ENCODE assay signal across 27 cellular contexts in genomic region chr14:35429951-35430350, GRCh38. TPM values are rescaled to one million over a fixed set of nuclear protein-coding genes. Genes with fewer than 3 reads are reported as not detected.
A peak's percentile ranks its signal among the peaks of the same experiment; 100 is the strongest.
DNase-seq lines count a peak whose midpoint lies in the region; ATAC-seq, FAIRE-seq and TF ChIP-seq lines count a peak whose summit lies in the region.
"Had no signal": no experiment of that assay in that cellular context is flagged by ENCODE, and none has a peak within 500 bp of the region (broad histone marks: within the 10 kb centered on the region; RNA-seq: fewer than 3 reads in every experiment).

No MANE protein-coding gene starts in this region.

- H2AFZ ChIP-seq in IMR-90 (replicated peaks; ENCODE audit: low read length, poor library complexity) (no peak overlapping the region), K562 (ENCODE audit: low read depth, low read length) (peak overlapping the region; percentile 89)

- H2BK15ac ChIP-seq in IMR-90 (ENCODE audit: low read depth, low read length): no peak overlapping the region

- H3K36me3 ChIP-seq in IMR-90 (ENCODE audit: control insufficient read depth, insufficient read depth, low read length) (no peaks in the 10 kb centered on the region), K562 (ENCODE audit: control insufficient read depth, insufficient read depth, low read length) (no peaks in the 10 kb centered on the region)
- H3K36me3 ChIP-seq: brain microvascular endothelial cell, esophagus muscularis mucosa, gastrocnemius medialis, lower lobe of right lung, ovary, transverse colon had no signal

- H3K18ac ChIP-seq in IMR-90 (ENCODE audit: low read depth, low read length): no peak overlapping the region

- in situ Hi-C loops in IMR-90 (cut with MboI; ENCODE audit: low sequenced_read_pairs): loop anchor here (10.0 kb wide), 1 partner anchor 255 kb away; no protein-coding TSS in a partner anchor
- in situ Hi-C loops in K562 (cut with MboI): loop anchor here (10.0 kb wide), 1 partner anchor 385 kb away; no protein-coding TSS in a partner anchor

- H4K91ac ChIP-seq in IMR-90 (ENCODE audit: insufficient read depth, low read depth, low read length): no peak overlapping the region

- no peak overlapping the region for H3K27ac ChIP-seq in IMR-90 (ENCODE audit: insufficient read depth, low read length)
- H3K27ac ChIP-seq in K562 (ENCODE audit: extremely low read depth, low read depth, low read length): no peak overlapping the region
- H3K27ac ChIP-seq: brain microvascular endothelial cell, esophagus muscularis mucosa, gastrocnemius medialis, HL-60, lower lobe of right lung, ovary, transverse colon had no signal

- H3K27me3 Mint-ChIP-seq in natural killer cell treated with Interleukin-12 subunit alpha and Interleukin-12 subunit beta and Interleukin-15 and Interleukin-18, amount 100 ng/mL, for 72 hours: no peaks in the 10 kb centered on the region
- peaks cover 0 to 4% of the 10 kb centered on the region in 2 donors for H3K27me3 Mint-ChIP-seq in natural killer cell (ENCODE audit: low read depth in 2 of 2)
- H3K27me3 Mint-ChIP-seq: activated naive CD4-positive, alpha-beta T cell treated with anti-CD3 and anti-CD28 coated beads, Interleukin-2, amount 10 ng/mL, durations not matched to agents 7 days and 5 days; naive thymus-derived CD8-positive, alpha-beta T cell had no signal

- TF ChIP-seq EP300 in K562 (IDR thresholded peaks at IDR 0.05; ENCODE audit: low read length): no peak

- H3K79me2 ChIP-seq in K562 (ENCODE audit: control insufficient read depth, insufficient read depth, low read length): no peaks in the 10 kb centered on the region

- no peaks in the 10 kb centered on the region for H3K27me3 ChIP-seq in IMR-90 (ENCODE audit: control insufficient read depth, insufficient read depth, low read length)
- H3K27me3 ChIP-seq in K562 (ENCODE audit: control insufficient read depth in 2 of 2, insufficient read depth in 2 of 2, low read length in 2 of 2): no peaks in the 10 kb centered on the region
- H3K27me3 ChIP-seq: brain microvascular endothelial cell, esophagus muscularis mucosa, gastrocnemius medialis, ovary, transverse colon had no signal

- peak overlapping the region; percentile 36 for H3K4me3 Mint-ChIP-seq in natural killer cell treated with Interleukin-12 subunit alpha and Interleukin-12 subunit beta and Interleukin-15 and Interleukin-18, amount 100 ng/mL, for 72 hours
- no peak overlapping the region for H3K4me3 Mint-ChIP-seq in natural killer cell
- H3K4me3 Mint-ChIP-seq: activated naive CD4-positive, alpha-beta T cell treated with anti-CD3 and anti-CD28 coated beads, Interleukin-2, amount 10 ng/mL, durations not matched to agents 7 days and 5 days; naive thymus-derived CD8-positive, alpha-beta T cell; stimulated activated effector memory CD8-positive, alpha-beta T cell treated with anti-CD3 and anti-CD28 coated beads, Interleukin-12 subunit alpha, Interleukin-12 subunit beta, amount 100 ng/mL, for 72 hours; WTC11 had no signal

- CTCF ChIA-PET in IMR-90 (lab: Yijun Ruan, JAX): interaction anchor here (1.4 kb wide), 1 partner anchor 9 kb away, joined by 3 read pairs; no protein-coding TSS in a partner anchor
- CTCF ChIA-PET in K562 (lab: Yijun Ruan, JAX; ENCODE audit: low intra/inter-chr PET ratio): interaction anchor here (0.7 kb wide), 1 partner anchor 757 kb away, joined by 3 read pairs; no protein-coding TSS in a partner anchor

- H3K36me3 Mint-ChIP-seq in natural killer cell treated with Interleukin-12 subunit alpha and Interleukin-12 subunit beta and Interleukin-15 and Interleukin-18, amount 100 ng/mL, for 72 hours: no peaks in the 10 kb centered on the region
- no peaks in the 10 kb centered on the region for H3K36me3 Mint-ChIP-seq in natural killer cell
- H3K36me3 Mint-ChIP-seq: activated naive CD4-positive, alpha-beta T cell treated with anti-CD3 and anti-CD28 coated beads, Interleukin-2, amount 10 ng/mL, durations not matched to agents 7 days and 5 days; CD14-positive monocyte; naive thymus-derived CD8-positive, alpha-beta T cell; stimulated activated effector memory CD8-positive, alpha-beta T cell treated with anti-CD3 and anti-CD28 coated beads, Interleukin-12 subunit alpha, Interleukin-12 subunit beta, amount 100 ng/mL, for 72 hours; WTC11 had no signal

- H2BK20ac ChIP-seq in IMR-90 (ENCODE audit: low read depth, low read length): no peak overlapping the region

- H3K4ac ChIP-seq in IMR-90 (ENCODE audit: low read depth, low read length): no peak overlapping the region

- H3K23ac ChIP-seq in IMR-90 (ENCODE audit: low read depth, low read length): no peak overlapping the region

- BruUV-seq in IMR-90 (replicated peaks; lab: Mats Ljungman, UMichigan): no TSS peak
- no TSS peak for BruUV-seq in K562 (replicated peaks; lab: Mats Ljungman, UMichigan)

- TF ChIP-seq POLR2A in IMR-90 (IDR thresholded peaks at IDR 0.05; ENCODE audit: low read depth, low read length) (no peak), K562 (conservative IDR thresholded peaks at IDR 0.05) (no peak)

- peaks cover 5 to 8% of the 10 kb centered on the region in 2 donors for H3K4me1 Mint-ChIP-seq in natural killer cell treated with Interleukin-12 subunit alpha and Interleukin-12 subunit beta and Interleukin-15 and Interleukin-18, amount 100 ng/mL, for 72 hours (ENCODE audit: low read depth in 2 of 2)
- H3K4me1 Mint-ChIP-seq in natural killer cell: no peaks in the 10 kb centered on the region
- H3K4me1 Mint-ChIP-seq: WTC11 had no signal

- H3K4me2 ChIP-seq in IMR-90 (ENCODE audit: low read depth, low read length) (peak overlapping the region; percentile 54; the same call in 1 of the 2 replicates), K562 (ENCODE audit: insufficient read depth, low read length) (peak overlapping the region; percentile 37; the same call in 1 of the 2 replicates)

- no peak overlapping the region for H4K8ac ChIP-seq in IMR-90 (ENCODE audit: low read depth in 2 of 2, low read length in 2 of 2)

- no peaks in the 10 kb centered on the region for H3K9me3 Mint-ChIP-seq in natural killer cell treated with Interleukin-12 subunit alpha and Interleukin-12 subunit beta and Interleukin-15 and Interleukin-18, amount 100 ng/mL, for 72 hours
- H3K9me3 Mint-ChIP-seq in natural killer cell: no peaks in the 10 kb centered on the region
- H3K9me3 Mint-ChIP-seq: activated naive CD4-positive, alpha-beta T cell treated with anti-CD3 and anti-CD28 coated beads, Interleukin-2, amount 10 ng/mL, durations not matched to agents 7 days and 5 days; CD14-positive monocyte; naive thymus-derived CD8-positive, alpha-beta T cell; stimulated activated effector memory CD8-positive, alpha-beta T cell treated with anti-CD3 and anti-CD28 coated beads, Interleukin-12 subunit alpha, Interleukin-12 subunit beta, amount 100 ng/mL, for 72 hours had no signal

- WGBS in IMR-90 (ENCODE audit: extremely low coverage in 2 of 2, insufficient read length in 1 of 2), 2 experiments: 58% methylated on average over 2 of the region's 4 CpGs; no CpG with 5 or more reads in 1 of the 2 experiments
- WGBS in K562 (ENCODE audit: insufficient coverage, low coverage, missing lambda C conversion rate): 29% methylated on average over 4 of the region's 4 CpGs

- H3K4me3 ChIP-seq in IMR-90 (ENCODE audit: insufficient read depth, low read depth, low read length): no peak overlapping the region
- H3K4me3 ChIP-seq in K562: no peak overlapping the region
- H3K4me3 ChIP-seq: esophagus muscularis mucosa, gastrocnemius medialis, lower lobe of right lung, ovary, transverse colon had no signal

- TF ChIP-seq RAD21 in IMR-90 (IDR thresholded peaks at IDR 0.05; ENCODE audit: low read length) (no peak), K562 (CRISPR knock-in tag; conservative IDR thresholded peaks at IDR 0.05 in 1 of 2, IDR thresholded peaks at IDR 0.05 in 1 of 2) (no peak)

- H2BK120ac ChIP-seq in IMR-90 (ENCODE audit: low read depth, low read length): no peak overlapping the region

- H2BK5ac ChIP-seq in IMR-90 (ENCODE audit: low read depth, low read length, poor library complexity, severe bottlenecking): no peak overlapping the region

- no peak overlapping the region for H4K5ac ChIP-seq in IMR-90 (ENCODE audit: low read depth, low read length)

- dilution Hi-C loops in IMR-90 (cut with HindIII; ENCODE audit: low sequenced_read_pairs, unreplicated experiment): loop anchor here (25.0 kb wide), 1 partner anchor 257 kb away; no protein-coding TSS in a partner anchor

- H2AK9ac ChIP-seq in IMR-90 (replicated peaks; ENCODE audit: low read depth, low read length, poor library complexity): no peak overlapping the region

- H3K9ac ChIP-seq in IMR-90 (ENCODE audit: low read depth, low read length): no peak overlapping the region
- no peak overlapping the region for H3K9ac ChIP-seq in K562 (ENCODE audit: insufficient read depth in 1 of 2, low read depth in 2 of 2, low read length in 2 of 2)

- peak; percentile 40 for FAIRE-seq in K562 (lab: Jason Lieb, UNC)

- H3K9me3 ChIP-seq in IMR-90 (ENCODE audit: control insufficient read depth, insufficient read depth, low read length) (no peaks in the 10 kb centered on the region), K562 (replicated peaks; ENCODE audit: control insufficient read depth, insufficient read depth, low read depth, low read length) (no peaks in the 10 kb centered on the region)
- H3K9me3 ChIP-seq: esophagus muscularis mucosa, gastrocnemius medialis, lower lobe of right lung, ovary, transverse colon had no signal

- DNase-seq in natural killer cell treated with Interleukin-12 subunit alpha and Interleukin-12 subunit beta and Interleukin-15 and Interleukin-18, amount 100 ng/mL, for 72 hours (ENCODE audit: low spot score): no peak
- DNase-seq in natural killer cell: no peak
- no peak for DNase-seq in IMR-90
- DNase-seq in K562 (ENCODE audit: extremely low read depth in 1 of 4, low spot score in 3 of 4): no peak
- DNase-seq in NCI-H1930 (lab: John Stamatoyannopoulos, UW): no peak
- no peak for DNase-seq in activated naive CD4-positive, alpha-beta T cell treated with Interleukin-2 at 50 U/mL for 16 hours
- no peak for DNase-seq in GM10266 (ENCODE audit: extremely low spot score)
- DNase-seq: activated CD4-positive, alpha-beta T cell treated with anti-CD3 and anti-CD28 coated beads, Interleukin-2, amount 50 U/mL, for 1 hour; activated naive CD4-positive, alpha-beta T cell treated with anti-CD3 and anti-CD28 coated beads, Interleukin-2, amount 10 ng/mL, durations not matched to agents 7 days and 5 days; amygdala; brain microvascular endothelial cell; DMS79; gastrocnemius medialis; Kasumi-1; lower lobe of right lung; naive thymus-derived CD8-positive, alpha-beta T cell; NCI-H1436; NCI-H2081 treated with DMSO at 0.1 percent for 48 hours; NCI-H345; ovary; transverse colon had no signal

- H3K79me1 ChIP-seq in IMR-90 (ENCODE audit: low read depth in 1 of 2, low read length in 2 of 2): no peaks in the 10 kb centered on the region

- no peak for TF ChIP-seq CTCF in natural killer cell (IDR thresholded peaks at IDR 0.05)
- no peak for TF ChIP-seq CTCF in IMR-90 (conservative IDR thresholded peaks at IDR 0.05; ENCODE audit: low read depth, low read length)
- no peak for TF ChIP-seq CTCF in K562 (IDR thresholded peaks at IDR 0.05 in 2 of 3, conservative IDR thresholded peaks at IDR 0.05 in 1 of 3; ENCODE audit: insufficient read depth in 2 of 3, low read depth in 1 of 3, low read length in 3 of 3)
- TF ChIP-seq CTCF in GM10266 (IDR thresholded peaks at IDR 0.05; ENCODE audit: control insufficient read depth, insufficient read depth, low read depth, missing control alignments): no peak

- intact Hi-C loops in natural killer cell (cut with micrococcal nuclease) (no loop called here), IMR-90 (cut with micrococcal nuclease) (no loop called here), K562 (cut with micrococcal nuclease) (loop anchor here (10.0 kb wide), 1 partner anchor 385 kb away; no protein-coding TSS in a partner anchor)

- H2AK5ac ChIP-seq in IMR-90 (ENCODE audit: low read depth, low read length): no peak overlapping the region

- POLR2A ChIA-PET in IMR-90 (lab: Charles Lee; ENCODE audit: unreplicated experiment): no interaction called here
- POLR2A ChIA-PET in K562 (lab: Yijun Ruan, JAX): interaction anchor here (0.8 kb wide), 1 partner anchor 98 kb away, joined by 3 read pairs; no protein-coding TSS in a partner anchor

- H3K14ac ChIP-seq in IMR-90 (replicated peaks; ENCODE audit: low read depth, low read length): no peak overlapping the region

- H3K27ac Mint-ChIP-seq in natural killer cell treated with Interleukin-12 subunit alpha and Interleukin-12 subunit beta and Interleukin-15 and Interleukin-18, amount 100 ng/mL, for 72 hours: no peak overlapping the region
- no peak overlapping the region for H3K27ac Mint-ChIP-seq in natural killer cell
- H3K27ac Mint-ChIP-seq: activated naive CD4-positive, alpha-beta T cell treated with anti-CD3 and anti-CD28 coated beads, Interleukin-2, amount 10 ng/mL, durations not matched to agents 7 days and 5 days; stimulated activated effector memory CD8-positive, alpha-beta T cell treated with anti-CD3 and anti-CD28 coated beads, Interleukin-12 subunit alpha, Interleukin-12 subunit beta, amount 100 ng/mL, for 72 hours; WTC11 had no signal

- H3K9me1 ChIP-seq in IMR-90 (ENCODE audit: insufficient read depth, low read length): no peaks in the 10 kb centered on the region
- no peaks in the 10 kb centered on the region for H3K9me1 ChIP-seq in K562 (ENCODE audit: control insufficient read depth, insufficient read depth, low read length)

- no peak overlapping the region for H3K56ac ChIP-seq in IMR-90 (ENCODE audit: extremely low read depth, insufficient read depth, low read length)

- H3K4me1 ChIP-seq in IMR-90 (ENCODE audit: control insufficient read depth, insufficient read depth, low read length): no peaks in the 10 kb centered on the region
- no peaks in the 10 kb centered on the region; a peak in 2 of 5 replicates for H3K4me1 ChIP-seq in K562 (replicated peaks in 1 of 2; ENCODE audit: control insufficient read depth in 2 of 2, insufficient read depth in 2 of 2, low read length in 2 of 2)
- H3K4me1 ChIP-seq: esophagus muscularis mucosa, gastrocnemius medialis, lower lobe of right lung, transverse colon had no signal

- no peak for ATAC-seq in natural killer cell treated with Interleukin-12 subunit alpha and Interleukin-12 subunit beta and Interleukin-15 and Interleukin-18, amount 100 ng/mL, for 72 hours
- ATAC-seq in natural killer cell (no peak), IMR-90 (ENCODE audit: low read depth) (no peak), K562 (no peak), HG02798 (IDR thresholded peaks at IDR 0.05; ENCODE audit: poor library complexity, unreplicated experiment) (no peak)
- ATAC-seq: gastrocnemius medialis; lower lobe of right lung; naive thymus-derived CD8-positive, alpha-beta T cell; stimulated activated effector memory CD8-positive, alpha-beta T cell treated with anti-CD3 and anti-CD28 coated beads, Interleukin-12 subunit alpha, Interleukin-12 subunit beta, amount 100 ng/mL, for 72 hours; WTC11 had no signal

- H4K20me1 ChIP-seq in IMR-90 (ENCODE audit: insufficient read depth, low read length) (no peaks in the 10 kb centered on the region), K562 (replicated peaks; ENCODE audit: control insufficient read depth, insufficient read depth, low read length) (no peaks in the 10 kb centered on the region)

RNA-seq across cellular contexts. Expression of gene NFKBIA, which starts 25.4 kb away (rescaled TPM):
- 1,000 to 10,000 TPM; 1,092 to 1,804 TPM for total RNA-seq in natural killer cell treated with Interleukin-12 subunit alpha and Interleukin-12 subunit beta and Interleukin-15 and Interleukin-18, amount 100 ng/mL, for 72 hours
- 1,000 to 10,000 TPM; 2,039 to 3,339 (median 2,499) TPM for total RNA-seq in natural killer cell
- total RNA-seq in IMR-90 (2012; rRNA removed): 97.1 and 102 TPM in 2 replicates
- 71.1 and 76.5 TPM in 2 replicates for polyA plus RNA-seq in IMR-90 (2012; rRNA removed)
- polyA plus RNA-seq in IMR-90 (2012; cell fraction: cytosol; rRNA removed): 88.2 and 125 TPM in 2 replicates
- 272 and 345 TPM in 2 replicates for polyA plus RNA-seq in IMR-90 (2012; cell fraction: nucleus; rRNA removed; ENCODE audit: low replicate concordance)
- 39.0 and 119 TPM in 2 replicates for total RNA-seq in K562 (2011; cell fraction: chromatin; rRNA removed; ENCODE audit: low replicate concordance)
- total RNA-seq in K562 (2011; cell fraction: nucleolus; rRNA removed): 77.4 and 121 TPM in 2 replicates
- 50.6 and 60.0 TPM in 2 replicates for total RNA-seq in K562 (2011; cell fraction: nucleoplasm; rRNA removed)
- 20.9 and 39.6 TPM in 2 replicates for total RNA-seq in K562 (2014; rRNA removed)
- total RNA-seq in K562 (2014; rRNA removed; fragmentation: Illumina TruSeq; extraction: Trizol): 16.7 and 17.7 TPM in 2 replicates
- 31.8 and 34.5 TPM in 2 replicates for total RNA-seq in K562 (2015; rRNA removed; fragmentation: Illumina TruSeq; extraction: Trizol)
- total RNA-seq in K562 (2021): 21.3 and 22.7 TPM in 2 replicates
- polyA plus RNA-seq in K562 (2011; rRNA removed): 15.0 and 23.8 TPM in 2 replicates
- polyA plus RNA-seq in K562 (2011; cell fraction: cytosol; rRNA removed): 17.5 and 26.1 TPM in 2 replicates
- 75.3 and 106 TPM in 2 replicates for polyA plus RNA-seq in K562 (2011; cell fraction: nucleus; rRNA removed)
- 23.5 and 32.0 TPM in 2 replicates for polyA plus RNA-seq in K562 (2012)
- 23.8 and 24.4 TPM in 2 replicates for polyA plus RNA-seq in K562 (2014; fragmentation: Illumina TruSeq; extraction: Trizol)
- polyA plus RNA-seq in K562 (2014; fragmentation: Nextera tagmentation; extraction: Ambion mirVana): 1 to 10 TPM; 6.9 to 8.8 TPM
- polyA plus RNA-seq in K562 (2014; rRNA removed): 15.3 and 18.2 TPM in 2 replicates
- 19.5 and 24.3 TPM in 2 replicates for polyA minus RNA-seq in K562 (2011; rRNA and poly(A)+ RNA removed)
- 17.6 and 21.0 TPM in 2 replicates for polyA minus RNA-seq in K562 (2011; cell fraction: cytosol; rRNA and poly(A)+ RNA removed)
- 67.9 and 90.0 TPM in 2 replicates for polyA minus RNA-seq in K562 (2011; cell fraction: nucleus; rRNA and poly(A)+ RNA removed)

Comparison
In these comparisons a context has a peak if more than half of its experiments do, and no peak if none do; other contexts are left out.
1. RNA of gene NFKBIA, which starts 25.4 kb away (total RNA-seq): 2,039 to 3,339 TPM in natural killer cell and 1,092 to 1,804 TPM in natural killer cell treated with Interleukin-12 subunit alpha and Interleukin-12 subunit beta and Interleukin-15 and Interleukin-18, amount 100 ng/mL, for 72 hours; 97.1 to 102 TPM in IMR-90 and 16.7 to 121 TPM in K562; every median in the first group is over 4 times any median in the second.